ENCODE assay signal across 4 cellular contexts in genomic region chr17:5435781-5436315, GRCh38. TPM values are rescaled to one million over a fixed set of nuclear protein-coding genes. Genes with fewer than 3 reads are reported as not detected.
DNase-seq lines count a peak whose midpoint lies in the region; ATAC-seq and TF ChIP-seq lines count a peak whose summit lies in the region.
"Not testable (repeated sequence)": the region's sequence is repeated elsewhere in the genome, so short reads cannot be mapped to it uniquely, and the experiment has no call there.

No MANE protein-coding gene starts in this region.

- peak overlapping the region in 44 of 59 donors; percentile 5 to 84 (median 60) for H3K27ac ChIP-seq in dorsolateral prefrontal cortex

- intact Hi-C loops in activated CD8-positive, alpha-beta T cell treated with anti-CD3 and anti-CD28 coated beads for 36 hours (cut with micrococcal nuclease), result not testable (repeated sequence)
- intact Hi-C loops in dorsolateral prefrontal cortex (cut with DNase I), result loop anchor here in 1 of 2 donors (10.0 kb wide), 1 partner anchor 241 kb away; the partner anchor contains the start of gene ZNF594

- peaks cover 66% of the 10 kb centered on the region for H3K36me3 Mint-ChIP-seq in activated CD8-positive, alpha-beta T cell treated with anti-CD3 and anti-CD28 coated beads for 36 hours (ENCODE audit: low read depth)
- H3K36me3 Mint-ChIP-seq in stimulated activated naive B cell treated with anti-CD40 and anti-IgM and Interleukin-4, amounts not matched to agents 10 μg/mL and 1 μg/mL and 100 μg/mL, for 72 hours, result peaks cover 34 to 51% of the 10 kb centered on the region in 2 donors

- TF ChIP-seq CTCF in activated CD8-positive, alpha-beta T cell treated with anti-CD3 and anti-CD28 coated beads for 36 hours (IDR thresholded peaks at IDR 0.05); dorsolateral prefrontal cortex (IDR thresholded peaks at IDR 0.05 in 54 of 56, conservative IDR thresholded peaks at IDR 0.05 in 2 of 56; ENCODE audit: low read depth in 1 of 56, partially characterized antibody in 56 of 56): not testable (repeated sequence)

- H3K27me3 ChIP-seq in dorsolateral prefrontal cortex, result not testable (repeated sequence)

- CTCF ChIA-PET in activated CD8-positive, alpha-beta T cell treated with anti-CD3 and anti-CD28 coated beads for 36 hours (lab: Charles Lee), result interaction anchor here (1.1 to 6.4 kb wide), 2 partner anchors 8 to 10 kb away, joined by 3 to 68 read pairs; no protein-coding TSS in a partner anchor

- not testable (repeated sequence) for H3K4me3 ChIP-seq in Jurkat, Clone E6-1 (ENCODE audit: low read length)
- H3K4me3 ChIP-seq in dorsolateral prefrontal cortex, result peak overlapping the region in 1 of 59 donors; percentile 8

- H3K4me3 Mint-ChIP-seq in activated CD8-positive, alpha-beta T cell treated with anti-CD3 and anti-CD28 coated beads for 36 hours, result peak overlapping the region; percentile 81
- peak overlapping the region in 1 of 2 donors; percentile 68 for H3K4me3 Mint-ChIP-seq in stimulated activated naive B cell treated with anti-CD40 and anti-IgM and Interleukin-4, amounts not matched to agents 10 μg/mL and 1 μg/mL and 100 μg/mL, for 72 hours

- POLR2A ChIA-PET in activated CD8-positive, alpha-beta T cell treated with anti-CD3 and anti-CD28 coated beads for 36 hours (lab: Charles Lee), result interaction anchor here (1.3 to 2.2 kb wide), 2 partner anchors 17 to 24 kb away, joined by 3 to 15 read pairs; partner anchors contain the start of genes NUP88 and RPAIN

- peak; percentile 57 for DNase-seq in Jurkat, Clone E6-1 (ENCODE audit: low read depth, low spot score)
- DNase-seq in activated CD8-positive, alpha-beta T cell treated with anti-CD3 and anti-CD28 coated beads for 36 hours; stimulated activated naive B cell treated with anti-CD40 and anti-IgM and Interleukin-4, amounts not matched to agents 10 μg/mL and 1 μg/mL and 100 μg/mL, for 72 hours: not testable (repeated sequence)
- DNase-seq in dorsolateral prefrontal cortex, result peak in 2 of 10 donors; percentile 36 to 47

- H3K27me3 Mint-ChIP-seq in activated CD8-positive, alpha-beta T cell treated with anti-CD3 and anti-CD28 coated beads for 36 hours; stimulated activated naive B cell treated with anti-CD40 and anti-IgM and Interleukin-4, amounts not matched to agents 10 μg/mL and 1 μg/mL and 100 μg/mL, for 72 hours: not testable (repeated sequence)

- peaks cover 38% of the 10 kb centered on the region for H3K4me1 Mint-ChIP-seq in activated CD8-positive, alpha-beta T cell treated with anti-CD3 and anti-CD28 coated beads for 36 hours (ENCODE audit: low read depth)
- peaks cover 22 to 48% of the 10 kb centered on the region in 2 donors for H3K4me1 Mint-ChIP-seq in stimulated activated naive B cell treated with anti-CD40 and anti-IgM and Interleukin-4, amounts not matched to agents 10 μg/mL and 1 μg/mL and 100 μg/mL, for 72 hours

- ATAC-seq in activated CD8-positive, alpha-beta T cell treated with anti-CD3 and anti-CD28 coated beads for 36 hours; stimulated activated naive B cell treated with anti-CD40 and anti-IgM and Interleukin-4, amounts not matched to agents 10 μg/mL and 1 μg/mL and 100 μg/mL, for 72 hours (replicated peaks): not testable (repeated sequence)

- H3K27ac Mint-ChIP-seq in activated CD8-positive, alpha-beta T cell treated with anti-CD3 and anti-CD28 coated beads for 36 hours, result peak overlapping the region; percentile 84
- peak overlapping the region; percentile 47 for H3K27ac Mint-ChIP-seq in stimulated activated naive B cell treated with anti-CD40 and anti-IgM and Interleukin-4, amounts not matched to agents 10 μg/mL and 1 μg/mL and 100 μg/mL, for 72 hours

- not testable (repeated sequence) for H3K9me3 Mint-ChIP-seq in activated CD8-positive, alpha-beta T cell treated with anti-CD3 and anti-CD28 coated beads for 36 hours; stimulated activated naive B cell treated with anti-CD40 and anti-IgM and Interleukin-4, amounts not matched to agents 10 μg/mL and 1 μg/mL and 100 μg/mL, for 72 hours

RNA-seq across cellular contexts. Expression of gene C1QBP, which starts 3.1 kb away (rescaled TPM):
- 764 TPM for polyA plus RNA-seq in Jurkat, Clone E6-1 (2012; ENCODE audit: insufficient read depth, insufficient read length)
- 100 to 1,000 TPM; 463 to 470 TPM for total RNA-seq in activated CD8-positive, alpha-beta T cell treated with anti-CD3 and anti-CD28 coated beads for 36 hours
- 100 to 1,000 TPM in 2 of 120 experiments, 10 to 100 TPM in 118; 45.6 to 101 (median 78.2) TPM for total RNA-seq in dorsolateral prefrontal cortex

RNA-seq across cellular contexts. Expression of gene RPAIN, which starts 15.9 kb away (rescaled TPM):
- polyA plus RNA-seq in Jurkat, Clone E6-1 (2012; ENCODE audit: insufficient read depth, insufficient read length), result 146 TPM
- total RNA-seq in activated CD8-positive, alpha-beta T cell treated with anti-CD3 and anti-CD28 coated beads for 36 hours, result 10 to 100 TPM; 56.9 to 61.4 TPM
- total RNA-seq in dorsolateral prefrontal cortex, result 10 to 100 TPM; 36.8 to 71.8 (median 57.1) TPM

RNA-seq across cellular contexts. Expression of gene NUP88, which starts 16.4 kb away (rescaled TPM):
- 165 TPM for polyA plus RNA-seq in Jurkat, Clone E6-1 (2012; ENCODE audit: insufficient read depth, insufficient read length)
- total RNA-seq in activated CD8-positive, alpha-beta T cell treated with anti-CD3 and anti-CD28 coated beads for 36 hours, result 100 to 1,000 TPM; 140 to 141 TPM
- 10 to 100 TPM; 34.5 to 69.6 (median 50.1) TPM for total RNA-seq in dorsolateral prefrontal cortex

RNA-seq across cellular contexts. Expression of gene DHX33, which starts 32.9 kb away (rescaled TPM):
- 22.0 TPM for polyA plus RNA-seq in Jurkat, Clone E6-1 (2012; ENCODE audit: insufficient read depth, insufficient read length)
- total RNA-seq in activated CD8-positive, alpha-beta T cell treated with anti-CD3 and anti-CD28 coated beads for 36 hours, result 10 to 100 TPM; 30.9 to 32.5 TPM
- total RNA-seq in dorsolateral prefrontal cortex, result 10 to 100 TPM; 12.5 to 25.9 (median 18.5) TPM

RNA-seq across cellular contexts. Expression of gene DERL2, which starts 50.1 kb away (rescaled TPM):
- polyA plus RNA-seq in Jurkat, Clone E6-1 (2012; ENCODE audit: insufficient read depth, insufficient read length), result 71.4 TPM
- total RNA-seq in activated CD8-positive, alpha-beta T cell treated with anti-CD3 and anti-CD28 coated beads for 36 hours, result 10 to 100 TPM; 43.4 to 45.8 TPM
- 10 to 100 TPM; 17.7 to 50.8 (median 30.9) TPM for total RNA-seq in dorsolateral prefrontal cortex

Comparison
In these comparisons a context has a peak if more than half of its experiments do, and no peak if none do; other contexts are left out.
1. RNA of gene C1QBP, which starts 3.1 kb away (total RNA-seq): 463 to 470 TPM in activated CD8-positive, alpha-beta T cell treated with anti-CD3 and anti-CD28 coated beads for 36 hours; 45.6 to 101 TPM in dorsolateral prefrontal cortex; every median in the first group is over 4 times any median in the second.